In genomic region chr3:82130056-82130455, GRCh38 we compare ENCODE assay signal across 1 cellular context.
TF ChIP-seq lines count a peak whose summit lies in the region.

No MANE protein-coding gene starts in this region.

TF ChIP-seq in GM23338, 12 proteins besides CTCF, POLR2A, EP300 and RAD21 (continued from another document):
- TF ChIP-seq ZNF462 (CRISPR knock-in tag; IDR thresholded peaks at IDR 0.05) (no peak), CREB1 (CRISPR knock-in tag; IDR thresholded peaks at IDR 0.05; ENCODE audit: low read depth) (no peak), ZNF331 (CRISPR knock-in tag; IDR thresholded peaks at IDR 0.05; ENCODE audit: low read depth) (no peak)
